25 cellular contexts compared by ENCODE assay signal in the genomic region with DNA sequence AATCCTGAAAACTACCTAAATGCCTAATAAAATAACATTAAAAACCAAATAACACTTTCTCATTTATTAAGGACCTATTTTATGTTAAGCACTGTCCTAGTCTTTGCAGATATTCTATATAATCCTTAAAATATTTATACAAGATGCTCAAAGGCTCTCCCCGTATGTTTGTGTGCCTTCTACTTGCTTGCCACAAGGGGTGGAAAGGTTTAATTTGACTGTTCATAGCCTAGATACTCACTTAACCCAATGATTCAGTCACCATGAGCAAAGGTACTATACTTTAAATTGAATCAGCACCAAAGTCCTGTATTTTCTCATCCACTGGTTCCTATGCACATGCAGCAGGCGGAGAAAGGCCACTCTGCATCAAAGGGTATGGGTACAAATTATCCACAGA. TPM values are rescaled to one million over a fixed set of nuclear protein-coding genes. Genes with fewer than 3 reads are reported as not detected.
DNase-seq lines count a peak whose midpoint lies in the region; ATAC-seq and TF ChIP-seq lines count a peak whose summit lies in the region.
"Had no signal": no experiment of that assay in that cellular context is flagged by ENCODE, and none has a peak within 500 bp of the region (broad histone marks: within the 10 kb centered on the region; RNA-seq: fewer than 3 reads in every experiment).

No MANE protein-coding gene starts in this region.

- no peaks in the 10 kb centered on the region for H4K20me1 ChIP-seq in GM23338 (replicated peaks; ENCODE audit: insufficient read depth)

- no CpG with 5 or more reads among the region's 2 CpGs for WGBS in mesendoderm (ENCODE audit: extremely low coverage, insufficient coverage, low lambda C conversion rate)
- WGBS in stomach, 5 donors = 53 to 74% (median 66%) methylated on average over 2 of the region's 2 CpGs

- H3K36me3 Mint-ChIP-seq in GM23338 (ENCODE audit: low read depth) = no peaks in the 10 kb centered on the region
- no peaks in the 10 kb centered on the region for H3K36me3 Mint-ChIP-seq in WTC11
- H3K36me3 Mint-ChIP-seq: CD4-positive, CD25-positive, alpha-beta regulatory T cell; IgD-negative memory B cell had no signal

- H3K23ac ChIP-seq in mesendoderm (ENCODE audit: low read length) = no peak overlapping the region

- peaks cover 5% of the 10 kb centered on the region for H3K4me1 Mint-ChIP-seq in GM23338
- peaks cover 9% of the 10 kb centered on the region for H3K4me1 Mint-ChIP-seq in WTC11
- H3K4me1 Mint-ChIP-seq: activated CD4-positive, alpha-beta T cell treated with anti-CD3 and anti-CD28 coated beads, Interleukin-2, amount 10 ng/mL, durations not matched to agents 24 days and 14 days; CD4-positive, CD25-positive, alpha-beta regulatory T cell; IgD-negative memory B cell had no signal

- no peak overlapping the region for H3K9ac ChIP-seq in mesendoderm (ENCODE audit: low read length)

- peaks cover 2% of the 10 kb centered on the region for H3K27me3 Mint-ChIP-seq in GM23338 (ENCODE audit: insufficient read depth, low read depth, poor library complexity)
- H3K27me3 Mint-ChIP-seq in WTC11 (ENCODE audit: low read depth) = no peaks in the 10 kb centered on the region
- H3K27me3 Mint-ChIP-seq: activated CD4-positive, alpha-beta T cell treated with anti-CD3 and anti-CD28 coated beads, Interleukin-2, amount 10 ng/mL, durations not matched to agents 24 days and 14 days; CD4-positive, CD25-positive, alpha-beta regulatory T cell; IgD-negative memory B cell had no signal

- no peak for TF ChIP-seq POLR2A in stomach (IDR thresholded peaks at IDR 0.05)

- no peak overlapping the region for H3K56ac ChIP-seq in mesendoderm (ENCODE audit: low read length)

- TF ChIP-seq EP300 in stomach (IDR thresholded peaks at IDR 0.05) = no peak

- H2BK5ac ChIP-seq in mesendoderm (ENCODE audit: low read length) = no peak overlapping the region

- TF ChIP-seq CTCF in GM12864 (IDR thresholded peaks at IDR 0.05; ENCODE audit: low read depth, low read length, missing control alignments) (peak; percentile 4), GM23338 (conservative IDR thresholded peaks at IDR 0.05; ENCODE audit: low read depth in 2 of 2) (peak; percentile 6 to 43; a peak in 2 of 4 replicates), WTC11 (IDR thresholded peaks at IDR 0.05) (no peak), stomach (IDR thresholded peaks at IDR 0.05) (no peak)

- H2AFZ ChIP-seq in GM23338 = no peak overlapping the region

- H3K79me2 ChIP-seq in GM23338 (replicated peaks; ENCODE audit: insufficient read depth) (no peaks in the 10 kb centered on the region), mesendoderm (ENCODE audit: control insufficient read depth, insufficient read depth, low read length) (no peaks in the 10 kb centered on the region)

- H3F3A ChIP-seq in GM23338 (replicated peaks; ENCODE audit: low read depth) = no peaks in the 10 kb centered on the region

- H3K27ac Mint-ChIP-seq in GM23338 = no peak overlapping the region
- H3K27ac Mint-ChIP-seq in WTC11 = no peak overlapping the region
- H3K27ac Mint-ChIP-seq: activated CD4-positive, alpha-beta T cell treated with anti-CD3 and anti-CD28 coated beads, Interleukin-2, amount 10 ng/mL, durations not matched to agents 24 days and 14 days; CD4-positive, CD25-positive, alpha-beta regulatory T cell; IgD-negative memory B cell had no signal

- H4K5ac ChIP-seq in mesendoderm (ENCODE audit: low read length) = no peak overlapping the region

- DNase-seq in GM12864 (ENCODE audit: low read depth) (no peak), GM23338 (ENCODE audit: low spot score) (peak; percentile 37), WTC11 (ENCODE audit: low spot score) (no peak), mesendoderm (peak; percentile 10), stomach (no peak), G401 (ENCODE audit: low spot score) (no peak), foreskin melanocyte (no peak), NCI-H524 treated with DMSO at 0.1 percent for 48 hours (lab: John Stamatoyannopoulos, UW) (no peak)
- DNase-seq: activated CD4-positive, alpha-beta T cell treated with anti-CD3 and anti-CD28 coated beads, Interleukin-2, amount 10 ng/mL, durations not matched to agents 24 days and 14 days; activated naive CD4-positive, alpha-beta T cell; activated T-cell treated with anti-CD3 and anti-CD28 coated beads, Interleukin-2, amount 50 U/mL, for 4 hours; adrenal gland; CD4-positive, CD25-positive, alpha-beta regulatory T cell; colonic mucosa; effector memory CD4-positive, alpha-beta T cell; islet precursor cell; lower lobe of right lung; NCI-H1105; NCI-H2081 treated with DMSO at 0.1 percent for 48 hours; trophoblast cell had no signal

- H3K4me1 ChIP-seq in GM23338 (ENCODE audit: insufficient read depth) (no peaks in the 10 kb centered on the region; the same call in 1 of the 2 replicates), mesendoderm (ENCODE audit: control insufficient read depth, low read depth, low read length) (no peaks in the 10 kb centered on the region), stomach (no peaks in the 10 kb centered on the region)
- H3K4me1 ChIP-seq: adrenal gland, colonic mucosa, HAP-1, lower lobe of right lung had no signal

- H2BK15ac ChIP-seq in mesendoderm (replicated peaks; ENCODE audit: low read depth) = no peak overlapping the region

- no peak overlapping the region for H3K4me3 ChIP-seq in GM12864 (ENCODE audit: low read depth, low read length)
- H3K4me3 ChIP-seq in GM23338 = no peak overlapping the region
- no peak overlapping the region for H3K4me3 ChIP-seq in mesendoderm (ENCODE audit: low read length)
- no peak overlapping the region for H3K4me3 ChIP-seq in stomach
- H3K4me3 ChIP-seq: adrenal gland, colonic mucosa, HAP-1, lower lobe of right lung, SK-N-MC had no signal

- H3K4me3 Mint-ChIP-seq in GM23338 (no peak overlapping the region), WTC11 (no peak overlapping the region)
- H3K4me3 Mint-ChIP-seq: activated CD4-positive, alpha-beta T cell treated with anti-CD3 and anti-CD28 coated beads, Interleukin-2, amount 10 ng/mL, durations not matched to agents 24 days and 14 days; activated T-cell treated with anti-CD3 and anti-CD28 coated beads, Interleukin-2, amount 50 U/mL, for 4 hours; CD4-positive, CD25-positive, alpha-beta regulatory T cell; IgD-negative memory B cell had no signal

- CTCF ChIA-PET in WTC11 (lab: Charles Lee) = no interaction called here

- H3K9me2 ChIP-seq in GM23338 (ENCODE audit: insufficient read depth) = no peaks in the 10 kb centered on the region

- H2AK5ac ChIP-seq in mesendoderm (ENCODE audit: low read length) = no peak overlapping the region

- in situ Hi-C loops in G401 (cut with HindIII; ENCODE audit: low sequenced_read_pairs) = no loop called here

- H2BK120ac ChIP-seq in mesendoderm (ENCODE audit: low read depth, low read length) = no peak overlapping the region

- H3K9me3 Mint-ChIP-seq in GM23338 = no peaks in the 10 kb centered on the region
- no peaks in the 10 kb centered on the region for H3K9me3 Mint-ChIP-seq in WTC11
- H3K9me3 Mint-ChIP-seq: activated CD4-positive, alpha-beta T cell treated with anti-CD3 and anti-CD28 coated beads, Interleukin-2, amount 10 ng/mL, durations not matched to agents 24 days and 14 days had no signal

- peak; percentile 65 for ATAC-seq in GM23338
- peak; percentile 76 for ATAC-seq in WTC11
- ATAC-seq: activated T-cell treated with anti-CD3 and anti-CD28 coated beads, Interleukin-2, amount 50 U/mL, for 4 hours; esophagus mucosa; lower lobe of right lung had no signal

- intact Hi-C loops in stomach (cut with DNase I; ENCODE audit: low total_unique reads) = no loop called here

- POLR2A ChIA-PET in WTC11 (lab: Charles Lee) = no interaction called here

- H3K27ac ChIP-seq in GM23338 (ENCODE audit: low read depth) (no peak overlapping the region), mesendoderm (ENCODE audit: low read depth, low read length) (no peak overlapping the region), stomach (no peak overlapping the region)
- H3K27ac ChIP-seq: adrenal gland, colonic mucosa, lower lobe of right lung, SK-N-MC had no signal

- H3K79me1 ChIP-seq in mesendoderm (ENCODE audit: low read length) = no peaks in the 10 kb centered on the region

- H3K4me2 ChIP-seq in GM23338 = no peak overlapping the region
- H3K4me2 ChIP-seq in mesendoderm (ENCODE audit: low read length) = no peak overlapping the region

- H3K9me3 ChIP-seq in stomach = no peaks in the 10 kb centered on the region
- H3K9me3 ChIP-seq: adrenal gland, colonic mucosa, HAP-1, lower lobe of right lung had no signal

- H3K27me3 ChIP-seq in GM23338 (ENCODE audit: insufficient read depth) = no peaks in the 10 kb centered on the region
- H3K27me3 ChIP-seq in mesendoderm (ENCODE audit: insufficient read depth, low read length, poor library complexity) = no peaks in the 10 kb centered on the region
- no peaks in the 10 kb centered on the region for H3K27me3 ChIP-seq in stomach
- H3K27me3 ChIP-seq: adrenal gland, colonic mucosa had no signal

- H3K18ac ChIP-seq in mesendoderm (ENCODE audit: low read length) = no peak overlapping the region

- H3K36me3 ChIP-seq in GM23338 (ENCODE audit: insufficient read depth) = no peaks in the 10 kb centered on the region
- no peaks in the 10 kb centered on the region for H3K36me3 ChIP-seq in mesendoderm (ENCODE audit: control insufficient read depth, insufficient read depth, low read length)
- H3K36me3 ChIP-seq in stomach = no peaks in the 10 kb centered on the region
- H3K36me3 ChIP-seq: adrenal gland, colonic mucosa, HAP-1, lower lobe of right lung had no signal

- no peak overlapping the region for H3K4ac ChIP-seq in mesendoderm (ENCODE audit: low read depth, low read length)

- no peak overlapping the region for H4K8ac ChIP-seq in mesendoderm (ENCODE audit: low read depth, low read length)

TF ChIP-seq in GM23338, 12 proteins besides CTCF, POLR2A, EP300 and RAD21 (continues in another document):
- TF ChIP-seq EZH2phosphoT487 (IDR thresholded peaks at IDR 0.05; ENCODE audit: unreplicated experiment) (no peak), CREB1 (CRISPR knock-in tag; IDR thresholded peaks at IDR 0.05; ENCODE audit: low read depth) (no peak), ZNF331 (CRISPR knock-in tag; IDR thresholded peaks at IDR 0.05; ENCODE audit: low read depth) (no peak), ZNF114 (CRISPR knock-in tag; IDR thresholded peaks at IDR 0.05) (no peak), EZH2 (IDR thresholded peaks at IDR 0.05; ENCODE audit: low read depth, unreplicated experiment) (no peak)

RNA-seq across cellular contexts. Expression of a gene that starts 32.0 kb away (rescaled TPM):
- 1.6 and 2.0 TPM in 2 replicates for total RNA-seq in GM23338 (2014; rRNA removed; shearing (Covaris generic))
- polyA plus RNA-seq in GM23338 (2016; fragmentation: Nextera tagmentation; extraction: Ambion mirVana) (1.4 and 2.9 TPM in 2 replicates), stomach (1 to 10 TPM; 1.1 to 1.8 (median 1.7) TPM)
- total RNA-seq in WTC11 (2021) (3.6 to 5.9 TPM (median 5.7 TPM) in 3 replicates), stomach (10 to 100 TPM in 1 of 5 donors, 1 to 10 TPM in 4; 1.2 to 20.7 (median 1.8) TPM)
- polyA plus RNA-seq in mesendoderm (2013, experiment 1 of 2) = 0.56 TPM
- 0.91 TPM for polyA plus RNA-seq in mesendoderm (2013, experiment 2 of 2)
- total RNA-seq in G401 (2014; rRNA removed; shearing (Covaris generic)) = 21.5 and 45.1 TPM in 2 replicates
- total RNA-seq: activated CD4-positive, alpha-beta T cell treated with anti-CD3 and anti-CD28 coated beads, Interleukin-2, amount 10 ng/mL, durations not matched to agents 24 days and 14 days; activated T-cell treated with anti-CD3 and anti-CD28 coated beads, Interleukin-2, amount 50 U/mL, for 4 hours; CD4-positive, CD25-positive, alpha-beta regulatory T cell; T-helper 2 cell treated with Interferon-gamma antibody and Interleukin-4, amounts not matched to agents 100 ng/mL and 5 ng/mL, for 36 hours had no signal
- polyA plus RNA-seq: CD4-positive, CD25-positive, alpha-beta regulatory T cell had no signal

Comparison
In these comparisons a context has a peak if more than half of its experiments do, and no peak if none do; other contexts are left out.
1. DNase-seq: peak in GM23338 (single experiment) and mesendoderm (single experiment); none in GM12864 (single experiment), WTC11 (single experiment), stomach (single experiment), G401 (single experiment), foreskin melanocyte (single experiment) and NCI-H524 treated with DMSO at 0.1 percent for 48 hours (single experiment).
2. CTCF ChIP-seq: peak in GM12864 (single experiment) and GM23338 (2 of 2); none in WTC11 (single experiment) and stomach (0 of 7).